In genomic region chr6:158231551-158232444, GRCh38 we compare ENCODE assay signal across 1 cellular context.
TF ChIP-seq lines count a peak whose summit lies in the region.

No MANE protein-coding gene starts in this region.

TF ChIP-seq in HepG2, 621 proteins besides CTCF, POLR2A, EP300 and RAD21 (continued from another document and continues in another):
- no peak for TF ChIP-seq PRDM4 (CRISPR knock-in tag; IDR thresholded peaks at IDR 0.05; ENCODE audit: borderline replicate concordance)
- TF ChIP-seq FOXP4 (CRISPR knock-in tag; IDR thresholded peaks at IDR 0.05), result no peak
- TF ChIP-seq ZNF775 (CRISPR knock-in tag; IDR thresholded peaks at IDR 0.05; ENCODE audit: borderline replicate concordance), result no peak
- no peak for TF ChIP-seq IKZF5 (CRISPR knock-in tag; IDR thresholded peaks at IDR 0.05)
- no peak for TF ChIP-seq ZNF512B (CRISPR knock-in tag; IDR thresholded peaks at IDR 0.05; ENCODE audit: borderline replicate concordance)
- no peak for TF ChIP-seq ATF3 (CRISPR knock-in tag; IDR thresholded peaks at IDR 0.05)
- TF ChIP-seq TFE3 (CRISPR knock-in tag; IDR thresholded peaks at IDR 0.05), result no peak; the same call in 1 of the 2 replicates
- no peak for TF ChIP-seq MAFG (CRISPR knock-in tag; IDR thresholded peaks at IDR 0.05)
- peak; percentile 35; the same call in 1 of the 2 replicates for TF ChIP-seq ZNF333 (CRISPR knock-in tag; IDR thresholded peaks at IDR 0.05; ENCODE audit: borderline replicate concordance)
- peak; percentile 83 for TF ChIP-seq ETV5 (CRISPR knock-in tag; IDR thresholded peaks at IDR 0.05; ENCODE audit: borderline replicate concordance)
- no peak for TF ChIP-seq TOPORS (CRISPR knock-in tag; IDR thresholded peaks at IDR 0.05)
- TF ChIP-seq ZNF549 (CRISPR knock-in tag; IDR thresholded peaks at IDR 0.05), result no peak
- no peak; the same call in 1 of the 2 replicates for TF ChIP-seq IRF2 (CRISPR knock-in tag; IDR thresholded peaks at IDR 0.05)
- TF ChIP-seq TCF12 (IDR thresholded peaks at IDR 0.05), result no peak
- TF ChIP-seq TCF12 (CRISPR knock-in tag; IDR thresholded peaks at IDR 0.05), result no peak
- no peak for TF ChIP-seq NFAT5 (CRISPR knock-in tag; IDR thresholded peaks at IDR 0.05)
- TF ChIP-seq ZNF678 (CRISPR knock-in tag; IDR thresholded peaks at IDR 0.05), result no peak
- TF ChIP-seq SRSF9 (IDR thresholded peaks at IDR 0.05; ENCODE audit: borderline replicate concordance, insufficient read depth, low read depth, low read length, poor library complexity, severe bottlenecking), result no peak
- peak; percentile 84 for TF ChIP-seq THAP9 (CRISPR knock-in tag; IDR thresholded peaks at IDR 0.05; ENCODE audit: borderline replicate concordance)
- no peak for TF ChIP-seq ZNF3 (CRISPR knock-in tag; IDR thresholded peaks at IDR 0.05)
- TF ChIP-seq HNRNPUL1 (IDR thresholded peaks at IDR 0.05; ENCODE audit: low read depth, low read length), result no peak
- TF ChIP-seq IRF9 (CRISPR knock-in tag; IDR thresholded peaks at IDR 0.05; ENCODE audit: borderline replicate concordance), result 0 out of 2 replicates have a peak, but pooled peaks have one; percentile 57
- TF ChIP-seq KLF13 (CRISPR knock-in tag; IDR thresholded peaks at IDR 0.05), result no peak
- no peak for TF ChIP-seq ZNF414 (CRISPR knock-in tag; IDR thresholded peaks at IDR 0.05)
- no peak for TF ChIP-seq ZNF800 (CRISPR knock-in tag; IDR thresholded peaks at IDR 0.05)
- TF ChIP-seq CREM (IDR thresholded peaks at IDR 0.05), result no peak
- no peak for TF ChIP-seq CREM (CRISPR knock-in tag; IDR thresholded peaks at IDR 0.05)
- no peak for TF ChIP-seq KLF9 (CRISPR knock-in tag; IDR thresholded peaks at IDR 0.05; ENCODE audit: low read depth)
- peak; percentile 61; the same call in 1 of the 2 replicates for TF ChIP-seq ZC3H13 (CRISPR knock-in tag; IDR thresholded peaks at IDR 0.05)
- TF ChIP-seq RBM22 (optimal IDR thresholded peaks at IDR 0.05; ENCODE audit: low read length), result no peak
- no peak for TF ChIP-seq SRF (IDR thresholded peaks at IDR 0.05; ENCODE audit: low read depth, low read length)
